In the genomic region with DNA sequence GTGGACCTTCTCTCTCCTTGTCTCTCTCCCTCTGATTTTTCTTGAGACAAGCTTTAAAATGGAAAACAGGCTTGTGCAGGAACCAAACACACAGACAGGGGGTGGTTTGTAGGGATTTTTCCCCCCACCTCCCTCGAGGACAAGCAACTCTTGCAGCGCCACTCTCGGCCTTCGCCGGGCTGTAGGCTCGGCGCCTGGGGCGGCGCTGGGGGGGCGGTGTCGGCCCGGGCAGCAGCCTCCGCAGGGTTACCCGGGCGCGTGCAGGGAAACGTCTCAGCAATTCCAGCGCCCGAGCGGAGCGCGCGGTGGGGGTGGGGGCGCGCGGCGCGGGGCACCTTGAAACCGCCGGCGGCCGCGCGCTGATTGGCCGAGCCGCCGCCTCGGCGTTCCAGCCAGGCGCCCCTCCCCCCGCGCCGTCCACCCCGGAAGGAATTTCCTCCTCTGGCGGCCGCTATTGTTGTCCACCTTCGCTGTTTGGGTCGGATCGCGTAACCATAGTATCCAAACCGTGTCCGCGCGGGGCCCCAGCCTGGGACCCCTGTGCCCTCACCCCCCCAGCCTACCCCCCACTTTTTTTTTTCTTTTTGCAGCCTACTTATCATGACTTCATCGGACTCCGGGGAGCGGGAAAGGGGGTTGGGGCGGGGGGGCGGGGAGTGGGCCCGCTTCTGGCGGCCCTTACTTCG, we compare ENCODE assay signal across 8 cellular contexts. TPM values are rescaled to one million over a fixed set of nuclear protein-coding genes. Genes with fewer than 3 reads are reported as not detected.
DNase-seq lines count a peak whose midpoint lies in the region; ATAC-seq, FAIRE-seq and TF ChIP-seq lines count a peak whose summit lies in the region.

No MANE protein-coding gene starts in this region.

- no peak for FAIRE-seq in frontal cortex (lab: Jason Lieb, UNC)

- no peaks in the 10 kb centered on the region for H3K27me3 Mint-ChIP-seq in CD4-positive, alpha-beta memory T cell
- H3K27me3 Mint-ChIP-seq in activated naive CD4-positive, alpha-beta T cell treated with anti-CD3 and anti-CD28 coated beads for 36 hours (ENCODE audit: low read depth), result peaks cover 2% of the 10 kb centered on the region

- no peaks in the 10 kb centered on the region for H3K9me2 ChIP-seq in MM.1S (replicated peaks; ENCODE audit: insufficient read depth, low read length)

- peak; percentile 69 to 81 (median 75) for DNase-seq in CD4-positive, alpha-beta memory T cell
- DNase-seq in MM.1S, result peak; percentile 86
- DNase-seq in SJSA1 (ENCODE audit: low read depth in 1 of 2, low spot score in 2 of 2), result peak; percentile 95 to 96
- peak; percentile 64 for DNase-seq in activated naive CD4-positive, alpha-beta T cell treated with anti-CD3 and anti-CD28 coated beads for 36 hours
- peak; percentile 88 to 93 for DNase-seq in frontal cortex (ENCODE audit: low spot score in 2 of 2)
- peak; percentile 81 for DNase-seq in stromal cell of bone marrow (ENCODE audit: low read depth)

- peak overlapping the region in 1 of 2 donors; percentile 71 for H3K4me3 ChIP-seq in CD4-positive, alpha-beta memory T cell (ENCODE audit: low read length in 2 of 2)
- H3K4me3 ChIP-seq in MM.1S (ENCODE audit: low read length), result peak overlapping the region; percentile 76
- peak overlapping the region; percentile 45 for H3K4me3 ChIP-seq in SJSA1
- peak overlapping the region; percentile 76 to 79 for H3K4me3 ChIP-seq in neutrophil (ENCODE audit: low read depth in 1 of 2, low read length in 1 of 2)

- peak overlapping the region; percentile 72 for H3K27ac ChIP-seq in CD4-positive, alpha-beta memory T cell (ENCODE audit: low read depth, low read length)
- H3K27ac ChIP-seq in MM.1S (ENCODE audit: low read length), result no peak overlapping the region
- peak overlapping the region; percentile 97 for H3K27ac ChIP-seq in SJSA1
- peak overlapping the region; percentile 53 for H3K27ac ChIP-seq in neutrophil

- POLR2A ChIA-PET in CD4-positive, alpha-beta memory T cell (lab: Charles Lee; ENCODE audit: partially characterized antibody), result interaction anchor here (0.6 to 9.7 kb wide), 23 partner anchors 8 to 543 kb away, joined by 3 to 254 read pairs (median 3); a partner anchor contains a TSS

- H3K9me3 Mint-ChIP-seq in CD4-positive, alpha-beta memory T cell, result no peaks in the 10 kb centered on the region
- H3K9me3 Mint-ChIP-seq in activated naive CD4-positive, alpha-beta T cell treated with anti-CD3 and anti-CD28 coated beads for 36 hours, result no peaks in the 10 kb centered on the region

- H3K36me3 Mint-ChIP-seq in CD4-positive, alpha-beta memory T cell, result peaks cover 0 to 3% of the 10 kb centered on the region in 2 donors
- no peaks in the 10 kb centered on the region for H3K36me3 Mint-ChIP-seq in activated naive CD4-positive, alpha-beta T cell treated with anti-CD3 and anti-CD28 coated beads for 36 hours (ENCODE audit: low read depth)

- peak overlapping the region; percentile 92 for H3K4me2 ChIP-seq in MM.1S (ENCODE audit: low read depth, low read length)

- H3K36me3 ChIP-seq in CD4-positive, alpha-beta memory T cell (ENCODE audit: insufficient read depth, low read length), result no peaks in the 10 kb centered on the region
- H3K36me3 ChIP-seq in MM.1S (replicated peaks; ENCODE audit: insufficient read depth, low read length), result no peaks in the 10 kb centered on the region
- no peaks in the 10 kb centered on the region for H3K36me3 ChIP-seq in SJSA1
- no peaks in the 10 kb centered on the region for H3K36me3 ChIP-seq in neutrophil

- H3F3A ChIP-seq in MM.1S (ENCODE audit: insufficient read depth, low read length), result 0 out of 2 replicates have a peak, but pooled peaks cover 11% of the 10 kb centered on the region

- intact Hi-C loops in CD4-positive, alpha-beta memory T cell (cut with micrococcal nuclease), result loop anchor here (1.0 to 10.0 kb wide), 5 partner anchors 11 to 543 kb away; a partner anchor contains a TSS
- intact Hi-C loops in activated naive CD4-positive, alpha-beta T cell treated with anti-CD3 and anti-CD28 coated beads for 36 hours (cut with micrococcal nuclease), result loop anchor here (1.0 to 10.0 kb wide), 6 partner anchors 81 to 623 kb away; a partner anchor contains a TSS

- no peaks in the 10 kb centered on the region for H3K27me3 ChIP-seq in CD4-positive, alpha-beta memory T cell (ENCODE audit: insufficient read depth, low read length)
- peaks cover 20% of the 10 kb centered on the region for H3K27me3 ChIP-seq in MM.1S (replicated peaks; ENCODE audit: insufficient read depth, low read length)
- no peaks in the 10 kb centered on the region for H3K27me3 ChIP-seq in SJSA1 (replicated peaks)
- peaks cover 51% of the 10 kb centered on the region for H3K27me3 ChIP-seq in neutrophil

- peak; percentile 53 for ATAC-seq in GM21390 (IDR thresholded peaks at IDR 0.05; ENCODE audit: unreplicated experiment)

- H4K20me1 ChIP-seq in MM.1S (ENCODE audit: insufficient read depth, low read length), result no peaks in the 10 kb centered on the region

- H3K4me1 Mint-ChIP-seq in CD4-positive, alpha-beta memory T cell, result peaks cover 37 to 56% (median 47%) of the 10 kb centered on the region in 4 donors
- peaks cover 37% of the 10 kb centered on the region for H3K4me1 Mint-ChIP-seq in activated naive CD4-positive, alpha-beta T cell treated with anti-CD3 and anti-CD28 coated beads for 36 hours (ENCODE audit: low read depth)

- no peaks in the 10 kb centered on the region for H3K79me2 ChIP-seq in MM.1S (ENCODE audit: low read length)

- peak overlapping the region; percentile 44; the same call in 1 of the 2 replicates for H3K9ac ChIP-seq in MM.1S (ENCODE audit: low read length)

- peak overlapping the region; percentile 77 for H2AFZ ChIP-seq in MM.1S (ENCODE audit: low read length)

- peak overlapping the region; percentile 77 to 95 (median 87) for H3K27ac Mint-ChIP-seq in CD4-positive, alpha-beta memory T cell
- peak overlapping the region; percentile 63 for H3K27ac Mint-ChIP-seq in activated naive CD4-positive, alpha-beta T cell treated with anti-CD3 and anti-CD28 coated beads for 36 hours

- CTCF ChIA-PET in CD4-positive, alpha-beta memory T cell (lab: Charles Lee; ENCODE audit: partially characterized antibody), result interaction anchor here (0.6 to 4.6 kb wide), 23 partner anchors 8 to 420 kb away, joined by 3 to 44 read pairs (median 7); a partner anchor contains a TSS
- CTCF ChIA-PET in activated naive CD4-positive, alpha-beta T cell treated with anti-CD3 and anti-CD28 coated beads for 36 hours (lab: Charles Lee), result interaction anchor here (0.7 to 2.7 kb wide), 16 partner anchors 9 to 307 kb away, joined by 3 to 23 read pairs (median 5); a partner anchor contains a TSS

- H3K9me3 ChIP-seq in CD4-positive, alpha-beta memory T cell (ENCODE audit: control insufficient read depth in 1 of 2, low read length in 2 of 2), result no peaks in the 10 kb centered on the region
- H3K9me3 ChIP-seq in MM.1S (replicated peaks; ENCODE audit: insufficient read depth, low read length) (no peaks in the 10 kb centered on the region), SJSA1 (replicated peaks) (no peaks in the 10 kb centered on the region), neutrophil (no peaks in the 10 kb centered on the region)

- H3K4me3 Mint-ChIP-seq in CD4-positive, alpha-beta memory T cell, result peak overlapping the region; percentile 88 to 96 (median 90)
- H3K4me3 Mint-ChIP-seq in activated naive CD4-positive, alpha-beta T cell treated with anti-CD3 and anti-CD28 coated beads for 36 hours, result peak overlapping the region; percentile 76

- TF ChIP-seq CTCF in MM.1S (IDR thresholded peaks at IDR 0.05; ENCODE audit: low read length), result no peak; the same call in 1 of the 2 replicates
- TF ChIP-seq CTCF in neutrophil (IDR thresholded peaks at IDR 0.05), result no peak

- H3K4me1 ChIP-seq in CD4-positive, alpha-beta memory T cell (ENCODE audit: insufficient read depth, low read length), result peaks cover 39% of the 10 kb centered on the region
- H3K4me1 ChIP-seq in MM.1S (ENCODE audit: low read length) (peaks cover 11% of the 10 kb centered on the region), SJSA1 (replicated peaks) (peaks cover 22% of the 10 kb centered on the region), neutrophil (ENCODE audit: control insufficient read depth in 1 of 2, insufficient read depth in 1 of 2, low read depth in 1 of 2, low read length in 1 of 2) (peaks cover 13 to 15% of the 10 kb centered on the region in 2 experiments)

RNA-seq across cellular contexts. Expression of a gene that starts 59.8 kb away (rescaled TPM):
- total RNA-seq in CD4-positive, alpha-beta memory T cell, result under 1 TPM; 0.64 to 1.00 TPM
- not detected for polyA plus RNA-seq in CD4-positive, alpha-beta memory T cell
- total RNA-seq in SJSA1 (2014; rRNA removed; shearing (Covaris generic)), result 0.85 and 1.3 TPM in 2 replicates
- 1 to 10 TPM; 1.1 to 1.2 TPM for total RNA-seq in activated naive CD4-positive, alpha-beta T cell treated with anti-CD3 and anti-CD28 coated beads for 36 hours
- total RNA-seq in frontal cortex, result 1.2 TPM
